8 cellular contexts compared by ENCODE assay signal in the genomic region with DNA sequence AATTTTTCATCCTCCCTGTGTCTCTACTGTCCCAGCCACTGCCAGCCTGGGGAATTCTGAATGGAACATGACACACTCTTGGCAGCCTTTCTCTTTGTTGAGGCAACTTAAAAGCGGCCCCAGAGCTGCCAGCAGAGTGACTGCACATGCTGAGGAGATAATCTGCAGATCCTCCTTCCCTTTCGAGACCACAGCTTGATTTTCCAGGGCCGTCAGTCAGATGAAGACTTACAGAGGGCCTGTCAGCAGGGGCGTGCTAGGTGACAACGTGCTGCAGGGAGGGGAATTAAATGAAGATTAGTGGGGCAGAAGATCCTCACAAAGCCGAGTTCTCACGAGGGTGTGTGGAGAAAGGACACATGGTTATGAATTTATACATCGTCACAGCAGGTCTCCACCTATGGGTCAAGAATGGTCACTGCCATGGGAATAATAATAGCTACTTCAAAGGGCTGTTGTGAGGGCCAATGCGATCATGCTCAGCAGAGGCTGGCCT.
DNase-seq lines count a peak whose midpoint lies in the region; ATAC-seq, FAIRE-seq and TF ChIP-seq lines count a peak whose summit lies in the region.

No MANE protein-coding gene starts in this region.

- TF ChIP-seq POLR2A in breast epithelium (IDR thresholded peaks at IDR 0.05): no peak
- no peak for TF ChIP-seq POLR2A in right lobe of liver (IDR thresholded peaks at IDR 0.05)

- peak in 3 of 4 donors; percentile 43 to 45 (median 43) for ATAC-seq in right lobe of liver
- ATAC-seq in GM18520 (IDR thresholded peaks at IDR 0.05; ENCODE audit: unreplicated experiment): no peak
- no peak for ATAC-seq in activated T-helper 17 cell treated with anti-CD3 and anti-CD28 coated beads, Interleukin-2, amount 50 U/mL, for 72 hours (replicated peaks)
- no peak for ATAC-seq in HG03469 (IDR thresholded peaks at IDR 0.05; ENCODE audit: unreplicated experiment)
- no peak for ATAC-seq in HG02938 (IDR thresholded peaks at IDR 0.05; ENCODE audit: unreplicated experiment)

- no peaks in the 10 kb centered on the region for H3K27me3 ChIP-seq in breast epithelium
- H3K27me3 ChIP-seq in right lobe of liver: no peaks in the 10 kb centered on the region

- H3K4me3 ChIP-seq in breast epithelium: no peak overlapping the region
- no peak overlapping the region for H3K4me3 ChIP-seq in right lobe of liver

- H3K27ac Mint-ChIP-seq in activated T-helper 17 cell treated with anti-CD3 and anti-CD28 coated beads, Interleukin-2, amount 50 U/mL, for 72 hours: no peak overlapping the region

- H3K4me1 ChIP-seq in breast epithelium (no peaks in the 10 kb centered on the region), right lobe of liver (no peaks in the 10 kb centered on the region)

- peaks cover 5% of the 10 kb centered on the region for H3K27me3 Mint-ChIP-seq in activated T-helper 17 cell treated with anti-CD3 and anti-CD28 coated beads, Interleukin-2, amount 50 U/mL, for 72 hours

- H3K36me3 Mint-ChIP-seq in activated T-helper 17 cell treated with anti-CD3 and anti-CD28 coated beads, Interleukin-2, amount 50 U/mL, for 72 hours (ENCODE audit: low read depth): no peaks in the 10 kb centered on the region

- DNase-seq in D721Med (ENCODE audit: insufficient read length, low spot score): no peak
- peak; percentile 59 for DNase-seq in M059J (ENCODE audit: low read depth)
- no peak for DNase-seq in breast epithelium (ENCODE audit: low spot score in 2 of 2)
- DNase-seq in right lobe of liver: no peak

- H3K9me3 Mint-ChIP-seq in activated T-helper 17 cell treated with anti-CD3 and anti-CD28 coated beads, Interleukin-2, amount 50 U/mL, for 72 hours: no peaks in the 10 kb centered on the region

- intact Hi-C loops in breast epithelium (cut with DNase I; ENCODE audit: low total_unique reads) (no loop called here), right lobe of liver (cut with DNase I) (no loop called here)

- H3K4me3 Mint-ChIP-seq in activated T-helper 17 cell treated with anti-CD3 and anti-CD28 coated beads, Interleukin-2, amount 50 U/mL, for 72 hours: no peak overlapping the region

- 68% methylated on average over 7 of the region's 9 CpGs for WGBS in right lobe of liver (ENCODE audit: insufficient coverage, low coverage, low lambda C conversion rate, missing lambda C conversion rate)

- no peaks in the 10 kb centered on the region for H3K36me3 ChIP-seq in breast epithelium
- no peaks in the 10 kb centered on the region for H3K36me3 ChIP-seq in right lobe of liver

- H3K4me1 Mint-ChIP-seq in activated T-helper 17 cell treated with anti-CD3 and anti-CD28 coated beads, Interleukin-2, amount 50 U/mL, for 72 hours: no peaks in the 10 kb centered on the region

- H3K27ac ChIP-seq in breast epithelium (peak overlapping the region in 1 of 2 donors; percentile 16), right lobe of liver (no peak overlapping the region)

- FAIRE-seq in D721Med (lab: Jason Lieb, UNC): no peak

- H3K9me3 ChIP-seq in breast epithelium (no peaks in the 10 kb centered on the region), right lobe of liver (no peaks in the 10 kb centered on the region)

- peak; percentile 63 for TF ChIP-seq CTCF in D721Med (IDR thresholded peaks at IDR 0.05; ENCODE audit: insufficient read depth, missing control alignments)
- TF ChIP-seq CTCF in breast epithelium (IDR thresholded peaks at IDR 0.05): peak in 2 of 3 donors; percentile 23 to 35
- peak; percentile 23 to 31 (median 28) for TF ChIP-seq CTCF in right lobe of liver (IDR thresholded peaks at IDR 0.05)

Comparison
In these comparisons a context has a peak if more than half of its experiments do, and no peak if none do; other contexts are left out.
1. ATAC-seq: peak in right lobe of liver (3 of 4); none in GM18520 (single experiment), activated T-helper 17 cell treated with anti-CD3 and anti-CD28 coated beads, Interleukin-2, amount 50 U/mL, for 72 hours (single experiment), HG03469 (single experiment) and HG02938 (single experiment).
2. Peak in every context shown above with its lines, with median percentiles within 50 percentile points of each other: CTCF ChIP-seq.